ENCODE assay signal across 1 cellular context in the genomic region with DNA sequence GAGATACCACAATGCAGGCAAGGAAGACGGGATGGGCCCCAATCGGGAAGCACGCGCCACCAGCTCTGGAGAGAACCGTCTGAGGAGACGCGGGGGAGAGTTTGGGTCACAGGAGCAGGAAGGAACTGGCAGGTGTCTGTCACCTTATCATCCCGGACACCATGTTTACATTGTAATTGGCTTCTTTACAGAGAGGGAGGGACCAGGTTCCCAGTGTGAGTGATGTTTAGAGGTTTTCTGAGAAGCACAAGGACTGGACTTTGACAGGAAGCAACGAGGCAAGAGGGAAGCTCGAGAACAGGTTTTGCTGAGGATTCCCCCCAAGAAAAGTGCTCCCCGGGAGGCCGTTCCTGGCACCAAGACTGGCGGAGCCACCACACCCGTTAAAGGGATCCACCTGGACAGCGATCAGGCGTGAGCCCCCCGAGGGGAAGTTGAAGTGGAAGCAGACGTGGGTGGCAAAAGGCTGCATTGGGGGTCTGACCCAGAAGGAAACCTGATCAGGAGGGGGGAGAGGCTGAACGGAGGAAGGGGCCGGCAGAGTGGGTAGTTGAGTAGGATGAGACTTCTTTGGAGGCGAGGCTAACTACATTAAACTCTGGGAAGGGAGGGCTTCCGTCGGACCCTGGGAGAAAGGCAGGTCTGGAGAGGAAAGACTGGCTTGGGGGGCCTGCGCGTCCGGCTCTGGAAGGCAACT.
TF ChIP-seq lines count a peak whose summit lies in the region.

No MANE protein-coding gene starts in this region.

TF ChIP-seq in K562, 482 proteins besides CTCF, POLR2A, EP300 and RAD21 (continued from another document and continues in another):
- TF ChIP-seq FOXK1 (CRISPR knock-in tag; IDR thresholded peaks at IDR 0.05; ENCODE audit: borderline replicate concordance) (peak; percentile 99), TAF15 (IDR thresholded peaks at IDR 0.05; ENCODE audit: low read depth, low read length) (no peak), TAL1 (IDR thresholded peaks at IDR 0.05) (peak; percentile 78), ZNF12 (CRISPR knock-in tag; IDR thresholded peaks at IDR 0.05) (no peak), CSDE1 (IDR thresholded peaks at IDR 0.05) (0 out of 4 replicates have a peak, but pooled peaks of 1 of the 2 experiments have one; percentile 23), HDAC6 (IDR thresholded peaks at IDR 0.05; ENCODE audit: low read depth, low read length) (no peak), SMARCE1 (IDR thresholded peaks at IDR 0.05) (peak; percentile 90), ZKSCAN1 (IDR thresholded peaks at IDR 0.05; ENCODE audit: low read depth, low read length) (peak; percentile 32), NR2C1 (IDR thresholded peaks at IDR 0.05) (peak; percentile 41; the same call in 1 of the 2 replicates), NR2C1 (tag; IDR thresholded peaks at IDR 0.05) (no peak), ZC3H11A (IDR thresholded peaks at IDR 0.05; ENCODE audit: low read depth, low read length) (0 out of 2 replicates have a peak, but pooled peaks have one; percentile 12), PURB (CRISPR knock-in tag; IDR thresholded peaks at IDR 0.05; ENCODE audit: low read depth) (no peak), ATF7 (IDR thresholded peaks at IDR 0.05) (peak; percentile 80), CREBBP (IDR thresholded peaks at IDR 0.05; ENCODE audit: low read depth, low read length) (no peak), CBFB (CRISPR knock-in tag; IDR thresholded peaks at IDR 0.05) (no peak), CBX1 (IDR thresholded peaks at IDR 0.05; ENCODE audit: low read depth) (peak; percentile 26; the same call in 1 of the 2 replicates), HLTF (IDR thresholded peaks at IDR 0.05) (no peak; the same call in 1 of the 2 replicates), SAFB (IDR thresholded peaks at IDR 0.05; ENCODE audit: borderline replicate concordance, low read depth, low read length) (no peak), SRSF9 (IDR thresholded peaks at IDR 0.05; ENCODE audit: borderline replicate concordance, low read depth, low read length) (no peak), ZKSCAN3 (CRISPR knock-in tag; IDR thresholded peaks at IDR 0.05) (no peak), ELF1 (tag; IDR thresholded peaks at IDR 0.05) (peak; percentile 36; the same call in 1 of the 2 replicates), EP400 (IDR thresholded peaks at IDR 0.05) (peak; percentile 88), ZNF57 (CRISPR knock-in tag; IDR thresholded peaks at IDR 0.05) (no peak), TRIM28 (IDR thresholded peaks at IDR 0.05) (no peak), ETS2 (tag; IDR thresholded peaks at IDR 0.05; ENCODE audit: borderline replicate concordance, poor library complexity, severe bottlenecking) (no peak), GTF2F1 (IDR thresholded peaks at IDR 0.05; ENCODE audit: low read depth, low read length) (peak; percentile 76), SMARCA5 (IDR thresholded peaks at IDR 0.05) (no peak), PCBP1 (IDR thresholded peaks at IDR 0.05; ENCODE audit: low read depth, low read length, poor library complexity, severe bottlenecking) (no peak), SNRNP70 (optimal IDR thresholded peaks at IDR 0.05; ENCODE audit: low read depth, low read length) (no peak), ZNF143 (CRISPR knock-in tag; IDR thresholded peaks at IDR 0.05) (no peak), FOXK2 (conservative IDR thresholded peaks at IDR 0.05 in 1 of 2, IDR thresholded peaks at IDR 0.05 in 1 of 2; ENCODE audit: low read depth in 2 of 2) (peak; percentile 99 to 100), ZNF239 (CRISPR knock-in tag; IDR thresholded peaks at IDR 0.05) (0 out of 2 replicates have a peak, but pooled peaks have one; percentile 13), ETV6 (IDR thresholded peaks at IDR 0.05; ENCODE audit: borderline replicate concordance in 1 of 2, low read depth in 2 of 2, low read length in 1 of 2) (peak; percentile 68 to 90; a peak in 3 of 4 replicates), ETV6 (CRISPR knock-in tag; IDR thresholded peaks at IDR 0.05; ENCODE audit: borderline replicate concordance) (0 out of 2 replicates have a peak, but pooled peaks have one; percentile 44), ZNF134 (CRISPR knock-in tag; conservative IDR thresholded peaks at IDR 0.05) (no peak)
- TF ChIP-seq, protein P1, sequence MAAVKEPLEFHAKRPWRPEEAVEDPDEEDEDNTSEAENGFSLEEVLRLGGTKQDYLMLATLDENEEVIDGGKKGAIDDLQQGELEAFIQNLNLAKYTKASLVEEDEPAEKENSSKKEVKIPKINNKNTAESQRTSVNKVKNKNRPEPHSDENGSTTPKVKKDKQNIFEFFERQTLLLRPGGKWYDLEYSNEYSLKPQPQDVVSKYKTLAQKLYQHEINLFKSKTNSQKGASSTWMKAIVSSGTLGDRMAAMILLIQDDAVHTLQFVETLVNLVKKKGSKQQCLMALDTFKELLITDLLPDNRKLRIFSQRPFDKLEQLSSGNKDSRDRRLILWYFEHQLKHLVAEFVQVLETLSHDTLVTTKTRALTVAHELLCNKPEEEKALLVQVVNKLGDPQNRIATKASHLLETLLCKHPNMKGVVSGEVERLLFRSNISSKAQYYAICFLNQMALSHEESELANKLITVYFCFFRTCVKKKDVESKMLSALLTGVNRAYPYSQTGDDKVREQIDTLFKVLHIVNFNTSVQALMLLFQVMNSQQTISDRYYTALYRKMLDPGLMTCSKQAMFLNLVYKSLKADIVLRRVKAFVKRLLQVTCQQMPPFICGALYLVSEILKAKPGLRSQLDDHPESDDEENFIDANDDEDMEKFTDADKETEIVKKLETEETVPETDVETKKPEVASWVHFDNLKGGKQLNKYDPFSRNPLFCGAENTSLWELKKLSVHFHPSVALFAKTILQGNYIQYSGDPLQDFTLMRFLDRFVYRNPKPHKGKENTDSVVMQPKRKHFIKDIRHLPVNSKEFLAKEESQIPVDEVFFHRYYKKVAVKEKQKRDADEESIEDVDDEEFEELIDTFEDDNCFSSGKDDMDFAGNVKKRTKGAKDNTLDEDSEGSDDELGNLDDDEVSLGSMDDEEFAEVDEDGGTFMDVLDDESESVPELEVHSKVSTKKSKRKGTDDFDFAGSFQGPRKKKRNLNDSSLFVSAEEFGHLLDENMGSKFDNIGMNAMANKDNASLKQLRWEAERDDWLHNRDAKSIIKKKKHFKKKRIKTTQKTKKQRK (IDR thresholded peaks at IDR 0.05; ENCODE audit: borderline replicate concordance, low read depth, low read length), result no peak
- TF ChIP-seq, protein P2, sequence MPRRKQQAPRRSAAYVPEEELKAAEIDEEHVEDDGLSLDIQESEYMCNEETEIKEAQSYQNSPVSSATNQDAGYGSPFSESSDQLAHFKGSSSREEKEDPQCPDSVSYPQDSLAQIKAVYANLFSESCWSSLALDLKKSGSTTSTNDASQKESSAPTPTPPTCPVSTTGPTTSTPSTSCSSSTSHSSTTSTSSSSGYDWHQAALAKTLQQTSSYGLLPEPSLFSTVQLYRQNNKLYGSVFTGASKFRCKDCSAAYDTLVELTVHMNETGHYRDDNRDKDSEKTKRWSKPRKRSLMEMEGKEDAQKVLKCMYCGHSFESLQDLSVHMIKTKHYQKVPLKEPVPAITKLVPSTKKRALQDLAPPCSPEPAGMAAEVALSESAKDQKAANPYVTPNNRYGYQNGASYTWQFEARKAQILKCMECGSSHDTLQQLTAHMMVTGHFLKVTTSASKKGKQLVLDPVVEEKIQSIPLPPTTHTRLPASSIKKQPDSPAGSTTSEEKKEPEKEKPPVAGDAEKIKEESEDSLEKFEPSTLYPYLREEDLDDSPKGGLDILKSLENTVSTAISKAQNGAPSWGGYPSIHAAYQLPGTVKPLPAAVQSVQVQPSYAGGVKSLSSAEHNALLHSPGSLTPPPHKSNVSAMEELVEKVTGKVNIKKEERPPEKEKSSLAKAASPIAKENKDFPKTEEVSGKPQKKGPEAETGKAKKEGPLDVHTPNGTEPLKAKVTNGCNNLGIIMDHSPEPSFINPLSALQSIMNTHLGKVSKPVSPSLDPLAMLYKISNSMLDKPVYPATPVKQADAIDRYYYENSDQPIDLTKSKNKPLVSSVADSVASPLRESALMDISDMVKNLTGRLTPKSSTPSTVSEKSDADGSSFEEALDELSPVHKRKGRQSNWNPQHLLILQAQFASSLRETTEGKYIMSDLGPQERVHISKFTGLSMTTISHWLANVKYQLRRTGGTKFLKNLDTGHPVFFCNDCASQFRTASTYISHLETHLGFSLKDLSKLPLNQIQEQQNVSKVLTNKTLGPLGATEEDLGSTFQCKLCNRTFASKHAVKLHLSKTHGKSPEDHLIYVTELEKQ (CRISPR knock-in tag; IDR thresholded peaks at IDR 0.05), result peak; percentile 82
- TF ChIP-seq, protein P3, sequence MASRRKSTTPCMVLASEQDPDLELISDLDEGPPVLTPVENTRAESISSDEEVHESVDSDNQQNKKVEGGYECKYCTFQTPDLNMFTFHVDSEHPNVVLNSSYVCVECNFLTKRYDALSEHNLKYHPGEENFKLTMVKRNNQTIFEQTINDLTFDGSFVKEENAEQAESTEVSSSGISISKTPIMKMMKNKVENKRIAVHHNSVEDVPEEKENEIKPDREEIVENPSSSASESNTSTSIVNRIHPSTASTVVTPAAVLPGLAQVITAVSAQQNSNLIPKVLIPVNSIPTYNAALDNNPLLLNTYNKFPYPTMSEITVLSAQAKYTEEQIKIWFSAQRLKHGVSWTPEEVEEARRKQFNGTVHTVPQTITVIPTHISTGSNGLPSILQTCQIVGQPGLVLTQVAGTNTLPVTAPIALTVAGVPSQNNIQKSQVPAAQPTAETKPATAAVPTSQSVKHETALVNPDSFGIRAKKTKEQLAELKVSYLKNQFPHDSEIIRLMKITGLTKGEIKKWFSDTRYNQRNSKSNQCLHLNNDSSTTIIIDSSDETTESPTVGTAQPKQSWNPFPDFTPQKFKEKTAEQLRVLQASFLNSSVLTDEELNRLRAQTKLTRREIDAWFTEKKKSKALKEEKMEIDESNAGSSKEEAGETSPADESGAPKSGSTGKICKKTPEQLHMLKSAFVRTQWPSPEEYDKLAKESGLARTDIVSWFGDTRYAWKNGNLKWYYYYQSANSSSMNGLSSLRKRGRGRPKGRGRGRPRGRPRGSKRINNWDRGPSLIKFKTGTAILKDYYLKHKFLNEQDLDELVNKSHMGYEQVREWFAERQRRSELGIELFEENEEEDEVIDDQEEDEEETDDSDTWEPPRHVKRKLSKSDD (conservative IDR thresholded peaks at IDR 0.05; ENCODE audit: low read length), result no peak
- TF ChIP-seq, protein P4, sequence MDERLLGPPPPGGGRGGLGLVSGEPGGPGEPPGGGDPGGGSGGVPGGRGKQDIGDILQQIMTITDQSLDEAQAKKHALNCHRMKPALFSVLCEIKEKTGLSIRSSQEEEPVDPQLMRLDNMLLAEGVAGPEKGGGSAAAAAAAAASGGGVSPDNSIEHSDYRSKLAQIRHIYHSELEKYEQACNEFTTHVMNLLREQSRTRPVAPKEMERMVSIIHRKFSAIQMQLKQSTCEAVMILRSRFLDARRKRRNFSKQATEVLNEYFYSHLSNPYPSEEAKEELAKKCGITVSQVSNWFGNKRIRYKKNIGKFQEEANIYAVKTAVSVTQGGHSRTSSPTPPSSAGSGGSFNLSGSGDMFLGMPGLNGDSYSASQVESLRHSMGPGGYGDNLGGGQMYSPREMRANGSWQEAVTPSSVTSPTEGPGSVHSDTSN (CRISPR knock-in tag; IDR thresholded peaks at IDR 0.05; ENCODE audit: low read depth), result peak; percentile 79
- TF ChIP-seq, protein P4 (tag; conservative IDR thresholded peaks at IDR 0.05; ENCODE audit: low read depth), result peak; percentile 94
- TF ChIP-seq, protein P5, sequence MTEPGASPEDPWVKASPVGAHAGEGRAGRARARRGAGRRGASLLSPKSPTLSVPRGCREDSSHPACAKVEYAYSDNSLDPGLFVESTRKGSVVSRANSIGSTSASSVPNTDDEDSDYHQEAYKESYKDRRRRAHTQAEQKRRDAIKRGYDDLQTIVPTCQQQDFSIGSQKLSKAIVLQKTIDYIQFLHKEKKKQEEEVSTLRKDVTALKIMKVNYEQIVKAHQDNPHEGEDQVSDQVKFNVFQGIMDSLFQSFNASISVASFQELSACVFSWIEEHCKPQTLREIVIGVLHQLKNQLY (CRISPR knock-in tag; conservative IDR thresholded peaks at IDR 0.05), result no peak; a peak in 1 of 4 replicates
- TF ChIP-seq, protein P6, sequence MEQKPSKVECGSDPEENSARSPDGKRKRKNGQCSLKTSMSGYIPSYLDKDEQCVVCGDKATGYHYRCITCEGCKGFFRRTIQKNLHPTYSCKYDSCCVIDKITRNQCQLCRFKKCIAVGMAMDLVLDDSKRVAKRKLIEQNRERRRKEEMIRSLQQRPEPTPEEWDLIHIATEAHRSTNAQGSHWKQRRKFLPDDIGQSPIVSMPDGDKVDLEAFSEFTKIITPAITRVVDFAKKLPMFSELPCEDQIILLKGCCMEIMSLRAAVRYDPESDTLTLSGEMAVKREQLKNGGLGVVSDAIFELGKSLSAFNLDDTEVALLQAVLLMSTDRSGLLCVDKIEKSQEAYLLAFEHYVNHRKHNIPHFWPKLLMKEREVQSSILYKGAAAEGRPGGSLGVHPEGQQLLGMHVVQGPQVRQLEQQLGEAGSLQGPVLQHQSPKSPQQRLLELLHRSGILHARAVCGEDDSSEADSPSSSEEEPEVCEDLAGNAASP (IDR thresholded peaks at IDR 0.05), result no peak
- TF ChIP-seq, protein P7, sequence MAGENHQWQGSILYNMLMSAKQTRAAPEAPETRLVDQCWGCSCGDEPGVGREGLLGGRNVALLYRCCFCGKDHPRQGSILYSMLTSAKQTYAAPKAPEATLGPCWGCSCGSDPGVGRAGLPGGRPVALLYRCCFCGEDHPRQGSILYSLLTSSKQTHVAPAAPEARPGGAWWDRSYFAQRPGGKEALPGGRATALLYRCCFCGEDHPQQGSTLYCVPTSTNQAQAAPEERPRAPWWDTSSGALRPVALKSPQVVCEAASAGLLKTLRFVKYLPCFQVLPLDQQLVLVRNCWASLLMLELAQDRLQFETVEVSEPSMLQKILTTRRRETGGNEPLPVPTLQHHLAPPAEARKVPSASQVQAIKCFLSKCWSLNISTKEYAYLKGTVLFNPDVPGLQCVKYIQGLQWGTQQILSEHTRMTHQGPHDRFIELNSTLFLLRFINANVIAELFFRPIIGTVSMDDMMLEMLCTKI (IDR thresholded peaks at IDR 0.05; ENCODE audit: partially characterized antibody), result no peak
- TF ChIP-seq, protein P8, sequence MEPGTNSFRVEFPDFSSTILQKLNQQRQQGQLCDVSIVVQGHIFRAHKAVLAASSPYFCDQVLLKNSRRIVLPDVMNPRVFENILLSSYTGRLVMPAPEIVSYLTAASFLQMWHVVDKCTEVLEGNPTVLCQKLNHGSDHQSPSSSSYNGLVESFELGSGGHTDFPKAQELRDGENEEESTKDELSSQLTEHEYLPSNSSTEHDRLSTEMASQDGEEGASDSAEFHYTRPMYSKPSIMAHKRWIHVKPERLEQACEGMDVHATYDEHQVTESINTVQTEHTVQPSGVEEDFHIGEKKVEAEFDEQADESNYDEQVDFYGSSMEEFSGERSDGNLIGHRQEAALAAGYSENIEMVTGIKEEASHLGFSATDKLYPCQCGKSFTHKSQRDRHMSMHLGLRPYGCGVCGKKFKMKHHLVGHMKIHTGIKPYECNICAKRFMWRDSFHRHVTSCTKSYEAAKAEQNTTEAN (CRISPR knock-in tag; IDR thresholded peaks at IDR 0.05), result no peak
